21 cellular contexts compared by ENCODE assay signal in genomic region chr2:193895226-193895625, GRCh38.
DNase-seq lines count a peak whose midpoint lies in the region; ATAC-seq and TF ChIP-seq lines count a peak whose summit lies in the region.
"Had no signal": no experiment of that assay in that cellular context is flagged by ENCODE, and none has a peak within 500 bp of the region (broad histone marks: within the 10 kb centered on the region; RNA-seq: fewer than 3 reads in every experiment).

No MANE protein-coding gene starts in this region.

- intact Hi-C loops in natural killer cell (cut with micrococcal nuclease): no loop called here

- peak overlapping the region in 1 of 2 donors; percentile 53 for H3K27ac Mint-ChIP-seq in natural killer cell treated with Interleukin-12 subunit alpha and Interleukin-12 subunit beta and Interleukin-15 and Interleukin-18, amount 100 ng/mL, for 72 hours
- H3K27ac Mint-ChIP-seq in natural killer cell: no peak overlapping the region
- no peak overlapping the region for H3K27ac Mint-ChIP-seq in T-cell
- H3K27ac Mint-ChIP-seq: activated T-cell treated with anti-CD3 and anti-CD28 coated beads, Interleukin-2, amount 50 U/mL, for 24 hours had no signal

- TF ChIP-seq CTCF in natural killer cell (IDR thresholded peaks at IDR 0.05): no peak
- TF ChIP-seq CTCF in fibroblast of pulmonary artery (IDR thresholded peaks at IDR 0.05; ENCODE audit: low read length, missing control alignments): no peak

- no peak for DNase-seq in natural killer cell treated with Interleukin-12 subunit alpha and Interleukin-12 subunit beta and Interleukin-15 and Interleukin-18, amount 100 ng/mL, for 72 hours (ENCODE audit: low spot score)
- DNase-seq in natural killer cell (no peak), NCI-H69 (lab: John Stamatoyannopoulos, UW) (peak; percentile 60), fibroblast of pulmonary artery (ENCODE audit: low read depth) (peak; percentile 11), T-cell (no peak), SW480 (ENCODE audit: low spot score) (no peak), NCI-H2196 treated with DMSO at 0.1 percent for 48 hours (lab: John Stamatoyannopoulos, UW; ENCODE audit: unreplicated experiment) (no peak)
- DNase-seq: activated CD4-positive, alpha-beta T cell treated with anti-CD3 and anti-CD28 coated beads, Interleukin-2, amount 50 U/mL, for 4 hours; activated T-cell treated with anti-CD3 and anti-CD28 coated beads, Interleukin-2, amount 50 U/mL, for 24 hours; COR-L47; effector memory CD4-positive, alpha-beta T cell; GF-D8; GOT3; hypothalamus; kidney; NCI-H1048; NCI-H2171; right cardiac atrium; RPMI8226 had no signal

- peak overlapping the region; percentile 64 for H3K4me3 Mint-ChIP-seq in natural killer cell treated with Interleukin-12 subunit alpha and Interleukin-12 subunit beta and Interleukin-15 and Interleukin-18, amount 100 ng/mL, for 72 hours
- no peak overlapping the region for H3K4me3 Mint-ChIP-seq in natural killer cell
- H3K4me3 Mint-ChIP-seq in T-cell: no peak overlapping the region
- H3K4me3 Mint-ChIP-seq: activated T-cell treated with anti-CD3 and anti-CD28 coated beads, Interleukin-2, amount 50 U/mL, for 24 hours had no signal

- no peaks in the 10 kb centered on the region for H3K4me1 Mint-ChIP-seq in natural killer cell treated with Interleukin-12 subunit alpha and Interleukin-12 subunit beta and Interleukin-15 and Interleukin-18, amount 100 ng/mL, for 72 hours (ENCODE audit: low read depth in 2 of 2)
- H3K4me1 Mint-ChIP-seq in natural killer cell (peaks cover 0 to 8% of the 10 kb centered on the region in 2 donors), T-cell (no peaks in the 10 kb centered on the region)

- H3K27me3 Mint-ChIP-seq in natural killer cell treated with Interleukin-12 subunit alpha and Interleukin-12 subunit beta and Interleukin-15 and Interleukin-18, amount 100 ng/mL, for 72 hours: no peaks in the 10 kb centered on the region
- H3K27me3 Mint-ChIP-seq in natural killer cell (ENCODE audit: low read depth in 2 of 2) (no peaks in the 10 kb centered on the region), T-cell (no peaks in the 10 kb centered on the region)
- H3K27me3 Mint-ChIP-seq: activated T-cell treated with anti-CD3 and anti-CD28 coated beads, Interleukin-2, amount 50 U/mL, for 24 hours had no signal

- H3K9me3 Mint-ChIP-seq in natural killer cell treated with Interleukin-12 subunit alpha and Interleukin-12 subunit beta and Interleukin-15 and Interleukin-18, amount 100 ng/mL, for 72 hours: peaks cover 11% of the 10 kb centered on the region
- peaks cover 12 to 14% of the 10 kb centered on the region in 2 donors for H3K9me3 Mint-ChIP-seq in natural killer cell
- H3K9me3 Mint-ChIP-seq in T-cell: peaks cover 0 to 4% (median under 1%) of the 10 kb centered on the region in 3 donors

- no peak overlapping the region for H3K4me3 ChIP-seq in fibroblast of pulmonary artery (replicated peaks; ENCODE audit: low read depth, low read length)
- H3K4me3 ChIP-seq: K562 had no signal

- ATAC-seq in natural killer cell treated with Interleukin-12 subunit alpha and Interleukin-12 subunit beta and Interleukin-15 and Interleukin-18, amount 100 ng/mL, for 72 hours: peak; percentile 74 to 78
- ATAC-seq in natural killer cell: no peak
- no peak for ATAC-seq in T-cell (replicated peaks in 1 of 4)
- ATAC-seq in HG02840 (IDR thresholded peaks at IDR 0.05; ENCODE audit: low FRiP score, unreplicated experiment): no peak
- ATAC-seq: K562, right cardiac atrium had no signal

- POLR2A ChIA-PET in T-cell (lab: Charles Lee): no interaction called here

- no peaks in the 10 kb centered on the region for H3K36me3 Mint-ChIP-seq in natural killer cell treated with Interleukin-12 subunit alpha and Interleukin-12 subunit beta and Interleukin-15 and Interleukin-18, amount 100 ng/mL, for 72 hours
- H3K36me3 Mint-ChIP-seq in natural killer cell (no peaks in the 10 kb centered on the region), T-cell (no peaks in the 10 kb centered on the region)

- CTCF ChIA-PET in T-cell (lab: Charles Lee): no interaction called here

Comparison
In these comparisons a context has a peak if more than half of its experiments do, and no peak if none do; other contexts are left out.
1. ATAC-seq: peak in natural killer cell treated with Interleukin-12 subunit alpha and Interleukin-12 subunit beta and Interleukin-15 and Interleukin-18, amount 100 ng/mL, for 72 hours (2 of 2); none in natural killer cell (0 of 3), T-cell (0 of 4) and HG02840 (single experiment).
2. DNase-seq: peak in NCI-H69 (single experiment) and fibroblast of pulmonary artery (single experiment); none in natural killer cell treated with Interleukin-12 subunit alpha and Interleukin-12 subunit beta and Interleukin-15 and Interleukin-18, amount 100 ng/mL, for 72 hours (single experiment), natural killer cell (single experiment), T-cell (0 of 34), SW480 (single experiment) and NCI-H2196 treated with DMSO at 0.1 percent for 48 hours (single experiment).